In genomic region chr17:17114592-17115225, GRCh38 we compare ENCODE assay signal across 11 cellular contexts.
DNase-seq lines count a peak whose midpoint lies in the region; ATAC-seq and TF ChIP-seq lines count a peak whose summit lies in the region.
"Had no signal": no experiment of that assay in that cellular context is flagged by ENCODE, and none has a peak within 500 bp of the region (broad histone marks: within the 10 kb centered on the region; RNA-seq: fewer than 3 reads in every experiment).

No MANE protein-coding gene starts in this region.

- H3K27me3 ChIP-seq in PC-9 (ENCODE audit: insufficient read depth, low read depth) (no peaks in the 10 kb centered on the region), gastrocnemius medialis (no peaks in the 10 kb centered on the region)

- POLR2A ChIA-PET in PC-9 (lab: Charles Lee; ENCODE audit: unreplicated experiment), result interaction anchor here (0.5 kb wide), 1 partner anchor 9 kb away, joined by 3 read pairs; no protein-coding TSS in a partner anchor

- H3K4me2 ChIP-seq in PC-9, result no peak overlapping the region

- peaks cover 68% of the 10 kb centered on the region for H3F3A ChIP-seq in PC-9 (ENCODE audit: insufficient read depth, low read depth)

- in situ Hi-C loops in gastrocnemius medialis (cut with MboI; ENCODE audit: low sequenced_read_pairs in 4 of 4), result no loop called here

- H3K9me3 ChIP-seq in PC-9 (ENCODE audit: insufficient read depth, low read depth), result no peaks in the 10 kb centered on the region
- no peaks in the 10 kb centered on the region for H3K9me3 ChIP-seq in gastrocnemius medialis

- BruUV-seq in PC-9 (replicated peaks; lab: Mats Ljungman, UMichigan), result no TSS peak

- H4K20me1 ChIP-seq in PC-9 (ENCODE audit: insufficient read depth), result peaks cover 100% of the 10 kb centered on the region

- no peaks in the 10 kb centered on the region for H3K9me2 ChIP-seq in PC-9 (ENCODE audit: insufficient read depth)

- H3K36me3 ChIP-seq in PC-9 (ENCODE audit: low read depth) (peaks cover 17% of the 10 kb centered on the region; the same call in 1 of the 2 replicates), gastrocnemius medialis (no peaks in the 10 kb centered on the region)

- peaks cover 100% of the 10 kb centered on the region for H3K79me2 ChIP-seq in PC-9 (ENCODE audit: low read depth)

- no peak for TF ChIP-seq POLR2A in gastrocnemius medialis (IDR thresholded peaks at IDR 0.05)

- ATAC-seq in gastrocnemius medialis, result no peak
- ATAC-seq in GM21737 (IDR thresholded peaks at IDR 0.05; ENCODE audit: unreplicated experiment), result no peak

- CTCF ChIA-PET in PC-9 (lab: Charles Lee), result no interaction called here

- intact Hi-C loops in PC-9 (cut with micrococcal nuclease; ENCODE audit: unreplicated experiment), result no loop called here
- intact Hi-C loops in gastrocnemius medialis (cut with DNase I; ENCODE audit: low total_unique reads), result no loop called here

- H3K4me1 ChIP-seq in PC-9 (replicated peaks; ENCODE audit: insufficient read depth) (peaks cover 20% of the 10 kb centered on the region), gastrocnemius medialis (peaks cover 82 to 90% of the 10 kb centered on the region in 2 donors)

- peak; percentile 74 for DNase-seq in COLO829 (ENCODE audit: low spot score)
- DNase-seq in PC-9, result no peak
- peak; percentile 41 for DNase-seq in dermis blood vessel endothelial cell
- DNase-seq in gastrocnemius medialis, result no peak
- DNase-seq in inferior parietal cortex (ENCODE audit: extremely low spot score), result no peak
- DNase-seq in effector CD4-positive, alpha-beta T cell, result no peak
- DNase-seq in activated CD4-positive, CD25-positive, alpha-beta regulatory T cell treated with anti-CD3 and anti-CD28 coated beads, Interleukin-2, amount 50 U/mL, for 72 hours, result no peak
- DNase-seq: activated naive CD4-positive, alpha-beta T cell treated with anti-CD3 and anti-CD28 coated beads for 36 hours; NCI-H2081; T1000 had no signal

- TF ChIP-seq CTCF in PC-9 (conservative IDR thresholded peaks at IDR 0.05) (no peak), gastrocnemius medialis (IDR thresholded peaks at IDR 0.05 in 4 of 5, conservative IDR thresholded peaks at IDR 0.05 in 1 of 5) (no peak)

- H3K4me3 ChIP-seq in PC-9 (no peak overlapping the region), gastrocnemius medialis (no peak overlapping the region)

- H3K27ac ChIP-seq in PC-9 (0 out of 2 replicates have a peak overlapping the region, but pooled peaks have one; percentile 0), gastrocnemius medialis (peak overlapping the region; percentile 22 to 56 (median 47))

- no peak overlapping the region for H2AFZ ChIP-seq in PC-9

Comparison
In these comparisons a context has a peak if more than half of its experiments do, and no peak if none do; other contexts are left out.
1. DNase-seq: peak in COLO829 (single experiment) and dermis blood vessel endothelial cell (single experiment); none in PC-9 (0 of 2), gastrocnemius medialis (0 of 2), inferior parietal cortex (single experiment), effector CD4-positive, alpha-beta T cell (single experiment) and activated CD4-positive, CD25-positive, alpha-beta regulatory T cell treated with anti-CD3 and anti-CD28 coated beads, Interleukin-2, amount 50 U/mL, for 72 hours (single experiment).